ENCODE assay signal across 1 cellular context in genomic region chr15:72161351-72162132, GRCh38.
TF ChIP-seq lines count a peak whose summit lies in the region.

No MANE protein-coding gene starts in this region.

TF ChIP-seq in HepG2, 621 proteins besides CTCF, POLR2A, EP300 and RAD21:
- TF ChIP-seq NR2C2 (CRISPR knock-in tag; IDR thresholded peaks at IDR 0.05; ENCODE audit: borderline replicate concordance) (peak; percentile 53; the same call in 1 of the 2 replicates), NCOA2 (CRISPR knock-in tag; IDR thresholded peaks at IDR 0.05) (no peak), NR0B2 (CRISPR knock-in tag; IDR thresholded peaks at IDR 0.05) (no peak), ZNF878 (CRISPR knock-in tag; IDR thresholded peaks at IDR 0.05) (no peak), RNF219 (CRISPR knock-in tag; IDR thresholded peaks at IDR 0.05) (no peak), NFKBIZ (CRISPR knock-in tag; IDR thresholded peaks at IDR 0.05) (no peak), ZNF292 (CRISPR knock-in tag; IDR thresholded peaks at IDR 0.05; ENCODE audit: borderline replicate concordance, low read depth) (0 out of 2 replicates have a peak, but pooled peaks have one; percentile 19), TEF (CRISPR knock-in tag; IDR thresholded peaks at IDR 0.05) (no peak), ZNF687 (CRISPR knock-in tag; IDR thresholded peaks at IDR 0.05) (peak; percentile 30; the same call in 1 of the 2 replicates), SP1 (IDR thresholded peaks at IDR 0.05) (no peak), SP1 (CRISPR knock-in tag; IDR thresholded peaks at IDR 0.05) (no peak), ZNF746 (CRISPR knock-in tag; IDR thresholded peaks at IDR 0.05) (no peak), NR2F6 (IDR thresholded peaks at IDR 0.05) (peak; percentile 61; the same call in 1 of the 2 replicates), NR2F6 (CRISPR knock-in tag; IDR thresholded peaks at IDR 0.05) (peak; percentile 65; the same call in 1 of the 2 replicates), NR2F1 (CRISPR knock-in tag; IDR thresholded peaks at IDR 0.05) (peak; percentile 22 to 42; a peak in 2 of 4 replicates), BATF2 (CRISPR knock-in tag; IDR thresholded peaks at IDR 0.05) (no peak), IKZF4 (CRISPR knock-in tag; IDR thresholded peaks at IDR 0.05; ENCODE audit: borderline replicate concordance, low read depth, not compliant biosample characterization) (no peak), CREM (IDR thresholded peaks at IDR 0.05) (no peak), CREM (CRISPR knock-in tag; IDR thresholded peaks at IDR 0.05) (no peak)
